Comparison of ENCODE assay signal across 2 cellular contexts in genomic region chr12:6770094-6770493, GRCh38.
TF ChIP-seq lines count a peak whose summit lies in the region.

No MANE protein-coding gene starts in this region.

TF ChIP-seq in A549, 52 proteins besides CTCF, POLR2A, EP300 and RAD21:
- TF ChIP-seq FOXS1 (CRISPR knock-in tag; IDR thresholded peaks at IDR 0.05) = no peak
- TF ChIP-seq EHF (CRISPR knock-in tag; IDR thresholded peaks at IDR 0.05) = no peak
- no peak for TF ChIP-seq HDAC2 (IDR thresholded peaks at IDR 0.05)
- TF ChIP-seq SREBF2 (IDR thresholded peaks at IDR 0.05) = no peak
- no peak for TF ChIP-seq PHF8 (IDR thresholded peaks at IDR 0.05; ENCODE audit: borderline replicate concordance, low read depth)
- TF ChIP-seq, protein P1, sequence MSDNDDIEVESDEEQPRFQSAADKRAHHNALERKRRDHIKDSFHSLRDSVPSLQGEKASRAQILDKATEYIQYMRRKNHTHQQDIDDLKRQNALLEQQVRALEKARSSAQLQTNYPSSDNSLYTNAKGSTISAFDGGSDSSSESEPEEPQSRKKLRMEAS (IDR thresholded peaks at IDR 0.05) = no peak
- TF ChIP-seq ESRRA (IDR thresholded peaks at IDR 0.05; ENCODE audit: borderline replicate concordance, low read length) = no peak
- no peak for TF ChIP-seq HOXB13 (CRISPR knock-in tag; IDR thresholded peaks at IDR 0.05; ENCODE audit: low read depth)
- no peak for TF ChIP-seq HMGXB4 (CRISPR knock-in tag; IDR thresholded peaks at IDR 0.05; ENCODE audit: borderline replicate concordance)
- TF ChIP-seq, protein P2, sequence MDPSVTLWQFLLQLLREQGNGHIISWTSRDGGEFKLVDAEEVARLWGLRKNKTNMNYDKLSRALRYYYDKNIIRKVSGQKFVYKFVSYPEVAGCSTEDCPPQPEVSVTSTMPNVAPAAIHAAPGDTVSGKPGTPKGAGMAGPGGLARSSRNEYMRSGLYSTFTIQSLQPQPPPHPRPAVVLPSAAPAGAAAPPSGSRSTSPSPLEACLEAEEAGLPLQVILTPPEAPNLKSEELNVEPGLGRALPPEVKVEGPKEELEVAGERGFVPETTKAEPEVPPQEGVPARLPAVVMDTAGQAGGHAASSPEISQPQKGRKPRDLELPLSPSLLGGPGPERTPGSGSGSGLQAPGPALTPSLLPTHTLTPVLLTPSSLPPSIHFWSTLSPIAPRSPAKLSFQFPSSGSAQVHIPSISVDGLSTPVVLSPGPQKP (IDR thresholded peaks at IDR 0.05; ENCODE audit: low read depth, low read length) = no peak
- TF ChIP-seq JUN (IDR thresholded peaks at IDR 0.05) = no peak; a peak in 1 of 5 replicates
- TF ChIP-seq MAZ (IDR thresholded peaks at IDR 0.05; ENCODE audit: borderline replicate concordance, low read depth, low read length) = no peak
- TF ChIP-seq RCOR1 (IDR thresholded peaks at IDR 0.05; ENCODE audit: low read depth, low read length) = no peak
- no peak for TF ChIP-seq CBX2 (IDR thresholded peaks at IDR 0.05; ENCODE audit: borderline replicate concordance, low read depth)
- TF ChIP-seq EHMT2 (IDR thresholded peaks at IDR 0.05; ENCODE audit: low read depth) = no peak

TF ChIP-seq in IMR-90, 13 proteins besides CTCF, POLR2A, EP300 and RAD21:
- TF ChIP-seq, protein P2 (IDR thresholded peaks at IDR 0.05; ENCODE audit: borderline replicate concordance, low read depth, low read length) = no peak
- TF ChIP-seq RFX5 (IDR thresholded peaks at IDR 0.05; ENCODE audit: low read depth, low read length) = no peak
- TF ChIP-seq MAZ (IDR thresholded peaks at IDR 0.05; ENCODE audit: borderline replicate concordance, low read depth, low read length) = no peak
TF ChIP-seq in IMR-90: peak in this region for 0.
